In the genomic region with DNA sequence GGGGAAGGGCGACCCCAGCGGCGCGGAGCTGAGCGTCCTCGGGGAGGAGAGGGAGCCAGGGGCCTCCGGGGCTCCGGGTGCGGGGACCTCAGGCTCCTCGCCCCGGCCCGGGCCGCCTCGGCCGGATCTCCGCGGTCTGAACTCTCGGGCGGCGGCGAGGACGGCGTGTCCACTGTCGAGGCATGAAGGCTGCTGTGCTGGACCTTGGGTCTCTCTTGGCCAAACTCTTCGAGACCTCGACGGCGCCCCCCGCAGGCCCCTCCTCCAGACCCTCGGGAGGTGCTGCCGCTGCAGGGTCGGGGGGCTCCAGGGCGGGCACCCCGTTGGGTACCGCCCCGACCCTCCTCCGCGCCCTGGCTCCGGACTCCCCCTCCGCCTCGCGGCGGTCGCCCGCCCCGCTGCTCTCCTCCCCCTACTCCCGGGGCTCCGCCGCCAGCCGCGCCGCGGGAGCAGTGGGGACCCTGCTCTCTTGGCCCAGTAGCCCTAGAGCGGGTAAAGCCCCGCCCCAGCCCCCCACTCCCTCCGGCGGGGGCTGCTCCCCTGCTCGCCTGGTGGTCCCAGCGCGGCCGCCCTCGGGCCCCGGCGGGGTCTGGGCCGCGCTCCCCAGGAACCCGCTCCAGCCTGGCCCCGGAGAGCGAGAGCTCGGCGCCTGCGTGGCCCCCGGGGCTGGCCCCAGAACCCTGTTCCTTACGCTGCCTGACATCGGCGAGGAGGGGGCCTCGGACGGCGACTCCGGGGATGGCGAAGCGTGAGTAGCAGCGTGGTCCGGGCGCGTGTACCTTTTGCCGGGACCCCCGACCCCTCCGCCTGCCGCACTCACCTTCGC, we compare ENCODE assay signal across 8 cellular contexts. TPM values are rescaled to one million over a fixed set of nuclear protein-coding genes. Genes with fewer than 3 reads are reported as not detected.
DNase-seq lines count a peak whose midpoint lies in the region; ATAC-seq and TF ChIP-seq lines count a peak whose summit lies in the region.

No MANE protein-coding gene starts in this region.

- H3K27ac Mint-ChIP-seq in activated CD8-positive, alpha-beta memory T cell treated with anti-CD3 and anti-CD28 coated beads, Interleukin-2, amount 10 ng/mL, durations not matched to agents 7 days and 5 days: no peak overlapping the region

- DNase-seq in activated CD8-positive, alpha-beta memory T cell treated with anti-CD3 and anti-CD28 coated beads, Interleukin-2, amount 10 ng/mL, durations not matched to agents 7 days and 5 days: no peak
- DNase-seq in activated CD8-positive, alpha-beta memory T cell treated with anti-CD3 and anti-CD28 coated beads, Interleukin-2, amount 50 U/mL, for 48 hours: no peak
- peak; percentile 31 for DNase-seq in activated CD4-positive, CD25-positive, alpha-beta regulatory T cell treated with anti-CD3 and anti-CD28 coated beads, Interleukin-2, amount 50 U/mL, for 72 hours
- peak in 1 of 2 donors; percentile 27 for DNase-seq in heart right ventricle
- peak; percentile 29 for DNase-seq in prostate gland (ENCODE audit: low spot score)
- DNase-seq in H4 (ENCODE audit: low spot score): no peak
- DNase-seq in SKM-1 treated with dmso at 0.1 percent for 144 hours (lab: John Stamatoyannopoulos, UW; ENCODE audit: unreplicated experiment): no peak

- no peaks in the 10 kb centered on the region for H3K9me3 ChIP-seq in heart right ventricle
- H3K9me3 ChIP-seq in prostate gland: no peaks in the 10 kb centered on the region

- no peak overlapping the region for H3K27ac ChIP-seq in heart right ventricle
- H3K27ac ChIP-seq in prostate gland: peak overlapping the region; percentile 71 to 72

- H3K4me1 ChIP-seq in heart right ventricle (peaks cover 2 to 15% (median 12%) of the 10 kb centered on the region in 9 donors), prostate gland (replicated peaks) (peaks cover 5% of the 10 kb centered on the region)

- H3K27me3 Mint-ChIP-seq in activated CD8-positive, alpha-beta memory T cell treated with anti-CD3 and anti-CD28 coated beads, Interleukin-2, amount 10 ng/mL, durations not matched to agents 7 days and 5 days: peaks cover 47% of the 10 kb centered on the region

- TF ChIP-seq POLR2A in prostate gland (IDR thresholded peaks at IDR 0.05): no peak

- H3K4me3 Mint-ChIP-seq in activated CD8-positive, alpha-beta memory T cell treated with anti-CD3 and anti-CD28 coated beads, Interleukin-2, amount 10 ng/mL, durations not matched to agents 7 days and 5 days: peak overlapping the region; percentile 54

- no peaks in the 10 kb centered on the region for H3K9me3 Mint-ChIP-seq in activated CD8-positive, alpha-beta memory T cell treated with anti-CD3 and anti-CD28 coated beads, Interleukin-2, amount 10 ng/mL, durations not matched to agents 7 days and 5 days (ENCODE audit: low read depth)

- H3K27me3 ChIP-seq in heart right ventricle: peaks cover 0 to 50% (median 34%) of the 10 kb centered on the region in 7 donors
- H3K27me3 ChIP-seq in prostate gland (replicated peaks; ENCODE audit: insufficient read depth): no peaks in the 10 kb centered on the region

- CTCF ChIA-PET in activated CD8-positive, alpha-beta memory T cell treated with anti-CD3 and anti-CD28 coated beads, Interleukin-2, amount 10 ng/mL, durations not matched to agents 7 days and 5 days (lab: Charles Lee): no interaction called here

- intact Hi-C loops in heart right ventricle (cut with DNase I) (no loop called here), prostate gland (cut with DNase I) (no loop called here)

- TF ChIP-seq CTCF in heart right ventricle (IDR thresholded peaks at IDR 0.05) (no peak), prostate gland (IDR thresholded peaks at IDR 0.05) (no peak)

- peak overlapping the region; percentile 44 to 65 (median 52) for H3K4me3 ChIP-seq in heart right ventricle
- peak overlapping the region; percentile 55 to 77 for H3K4me3 ChIP-seq in prostate gland

- H3K36me3 Mint-ChIP-seq in activated CD8-positive, alpha-beta memory T cell treated with anti-CD3 and anti-CD28 coated beads, Interleukin-2, amount 10 ng/mL, durations not matched to agents 7 days and 5 days: no peaks in the 10 kb centered on the region

- peak; percentile 54 for ATAC-seq in activated CD8-positive, alpha-beta memory T cell treated with anti-CD3 and anti-CD28 coated beads, Interleukin-2, amount 10 ng/mL, durations not matched to agents 7 days and 5 days
- ATAC-seq in HG02885 (IDR thresholded peaks at IDR 0.05; ENCODE audit: poor library complexity, unreplicated experiment) (peak; percentile 36), heart right ventricle (peak in 7 of 8 donors; percentile 11 to 59 (median 50))

- peaks cover 5% of the 10 kb centered on the region for H3K4me1 Mint-ChIP-seq in activated CD8-positive, alpha-beta memory T cell treated with anti-CD3 and anti-CD28 coated beads, Interleukin-2, amount 10 ng/mL, durations not matched to agents 7 days and 5 days

- H3K36me3 ChIP-seq in heart right ventricle (no peaks in the 10 kb centered on the region), prostate gland (no peaks in the 10 kb centered on the region)

- WGBS in heart right ventricle, 2 donors: 3% methylated on average over 75 to 90 of the region's 91 CpGs
- 2% methylated on average over 46 of the region's 91 CpGs for WGBS in prostate gland

RNA-seq across cellular contexts. Expression of gene FAM149A, which starts 0.6 kb away (rescaled TPM):
- total RNA-seq in activated CD8-positive, alpha-beta memory T cell treated with anti-CD3 and anti-CD28 coated beads, Interleukin-2, amount 10 ng/mL, durations not matched to agents 7 days and 5 days: 1 to 10 TPM; 1.2 TPM
- total RNA-seq in heart right ventricle: 10 to 100 TPM in 6 of 10 donors, 1 to 10 TPM in 4; 8.0 to 13.7 (median 10.5) TPM
- polyA plus RNA-seq in heart right ventricle: 1 to 10 TPM; 1.2 to 4.4 TPM
- 10 to 100 TPM; 12.9 to 27.0 TPM for total RNA-seq in prostate gland
- 1.4 and 2.2 TPM in 2 replicates for total RNA-seq in H4 (2014; rRNA removed; shearing (Covaris generic))

RNA-seq across cellular contexts. Expression of gene TLR3, which starts 36.2 kb away (rescaled TPM):
- total RNA-seq in activated CD8-positive, alpha-beta memory T cell treated with anti-CD3 and anti-CD28 coated beads, Interleukin-2, amount 10 ng/mL, durations not matched to agents 7 days and 5 days: 1 to 10 TPM; 1.5 to 3.7 TPM
- total RNA-seq in heart right ventricle (10 to 100 TPM in 1 of 10 donors, 1 to 10 TPM in 9; 2.8 to 19.7 (median 4.0) TPM), prostate gland (1 to 10 TPM; 4.3 to 5.2 TPM)
- polyA plus RNA-seq in heart right ventricle: under 1 TPM; 0.66 to 0.83 TPM
- total RNA-seq in H4 (2014; rRNA removed; shearing (Covaris generic)): 16.8 and 33.0 TPM in 2 replicates

Comparison
In these comparisons a context has a peak if more than half of its experiments do, and no peak if none do; other contexts are left out.
1. DNase-seq: peak in activated CD4-positive, CD25-positive, alpha-beta regulatory T cell treated with anti-CD3 and anti-CD28 coated beads, Interleukin-2, amount 50 U/mL, for 72 hours (single experiment) and prostate gland (single experiment); none in activated CD8-positive, alpha-beta memory T cell treated with anti-CD3 and anti-CD28 coated beads, Interleukin-2, amount 10 ng/mL, durations not matched to agents 7 days and 5 days (single experiment), activated CD8-positive, alpha-beta memory T cell treated with anti-CD3 and anti-CD28 coated beads, Interleukin-2, amount 50 U/mL, for 48 hours (single experiment), H4 (single experiment) and SKM-1 treated with dmso at 0.1 percent for 144 hours (single experiment).
2. H3K27ac ChIP-seq: peak in prostate gland (2 of 2); none in heart right ventricle (0 of 10).
3. Peak in every context shown above with its lines, with median percentiles within 50 percentile points of each other: ATAC-seq.